1 cellular context compared by ENCODE assay signal in genomic region chr22:49769691-49770315, GRCh38.
TF ChIP-seq lines count a peak whose summit lies in the region.

No MANE protein-coding gene starts in this region.

TF ChIP-seq in IMR-90, 13 proteins besides CTCF, POLR2A, EP300 and RAD21:
- TF ChIP-seq RFX5 (IDR thresholded peaks at IDR 0.05; ENCODE audit: low read depth, low read length), result no peak
- TF ChIP-seq ELK1 (IDR thresholded peaks at IDR 0.05; ENCODE audit: borderline replicate concordance, low read depth, low read length), result no peak
- TF ChIP-seq MAFK (IDR thresholded peaks at IDR 0.05; ENCODE audit: low read depth, low read length), result no peak
- TF ChIP-seq CEBPB (IDR thresholded peaks at IDR 0.05; ENCODE audit: low read depth, low read length), result no peak
- no peak for TF ChIP-seq NFE2L2 (IDR thresholded peaks at IDR 0.05; ENCODE audit: low read depth, low read length)
- no peak for TF ChIP-seq FOS (IDR thresholded peaks at IDR 0.05; ENCODE audit: low read depth, low read length)
- no peak for TF ChIP-seq USF2 (IDR thresholded peaks at IDR 0.05; ENCODE audit: low read depth, low read length)
- TF ChIP-seq MXI1 (IDR thresholded peaks at IDR 0.05; ENCODE audit: borderline replicate concordance, low read depth, low read length), result no peak
- no peak for TF ChIP-seq RCOR1 (IDR thresholded peaks at IDR 0.05; ENCODE audit: insufficient replicate concordance, low read length)
- no peak for TF ChIP-seq MAZ (IDR thresholded peaks at IDR 0.05; ENCODE audit: borderline replicate concordance, low read depth, low read length)
- TF ChIP-seq BHLHE40 (IDR thresholded peaks at IDR 0.05; ENCODE audit: low read depth, low read length), result no peak
- no peak for TF ChIP-seq CHD1 (IDR thresholded peaks at IDR 0.05; ENCODE audit: low read depth, low read length)
